In genomic region chr15:44662478-44663409, GRCh38 we compare ENCODE assay signal across 8 cellular contexts. TPM values are rescaled to one million over a fixed set of nuclear protein-coding genes. Genes with fewer than 3 reads are reported as not detected.
DNase-seq lines count a peak whose midpoint lies in the region; ATAC-seq and TF ChIP-seq lines count a peak whose summit lies in the region.

No MANE protein-coding gene starts in this region.

- H3K9me3 ChIP-seq in endocrine pancreas (ENCODE audit: control insufficient read depth, low read length) (no peaks in the 10 kb centered on the region), mononuclear cell (ENCODE audit: low read depth, low read length) (no peaks in the 10 kb centered on the region)

- no peak for TF ChIP-seq CTCF in AG04449 (IDR thresholded peaks at IDR 0.05; ENCODE audit: insufficient read depth, low read length, missing control alignments)

- peak overlapping the region; percentile 94 for H3K9ac ChIP-seq in endocrine pancreas (ENCODE audit: control insufficient read depth, insufficient read depth, low read length)

- no peaks in the 10 kb centered on the region for H3K4me1 ChIP-seq in endocrine pancreas (ENCODE audit: control insufficient read depth, insufficient read depth, low read length)
- peaks cover 51% of the 10 kb centered on the region for H3K4me1 ChIP-seq in mononuclear cell (ENCODE audit: insufficient read depth, low read length)

- ATAC-seq in GM18873 (IDR thresholded peaks at IDR 0.05; ENCODE audit: low FRiP score, unreplicated experiment) (peak; percentile 37), HG03175 (IDR thresholded peaks at IDR 0.05; ENCODE audit: unreplicated experiment) (peak; percentile 52)

- no peaks in the 10 kb centered on the region for H3K36me3 ChIP-seq in endocrine pancreas (ENCODE audit: control insufficient read depth, insufficient read depth, low read length)

- H3K4me3 ChIP-seq in AG04449 (ENCODE audit: low read depth, low read length) (peak overlapping the region; percentile 86), endocrine pancreas (ENCODE audit: control insufficient read depth, insufficient read depth, low read length) (peak overlapping the region; percentile 91), mononuclear cell (ENCODE audit: low read length) (peak overlapping the region; percentile 87)

- POLR2A ChIA-PET in AG04449 (lab: Yijun Ruan, JAX), result interaction anchor here (1.2 to 2.2 kb wide), 5 partner anchors 11 to 66 kb away, joined by 3 to 24 read pairs (median 8); partner anchors contain the start of genes B2M and PATL2

- CTCF ChIA-PET in AG04449 (lab: Yijun Ruan, JAX), result interaction anchor here (0.7 to 6.3 kb wide), 34 partner anchors 8 to 191 kb away, joined by 3 to 153 read pairs (median 5); partner anchors contain the start of genes B2M, PATL2 and TRIM69

- DNase-seq in AG04449 (ENCODE audit: low read depth, low spot score) (no peak), NCI-H774 (lab: John Stamatoyannopoulos, UW) (peak; percentile 52)
- DNase-seq in activated CD8-positive, alpha-beta memory T cell treated with anti-CD3 and anti-CD28 coated beads for 24 hours, result peak; percentile 89
- peak; percentile 58 to 75 for DNase-seq in stimulated activated CD8-positive, alpha-beta memory T cell treated with anti-CD3 and anti-CD28 coated beads, Interleukin-4, amount 100 ng/mL, for 1 hour (ENCODE audit: low read depth in 2 of 2, low spot score in 1 of 2)

- H3K27me3 ChIP-seq in endocrine pancreas (ENCODE audit: control insufficient read depth, insufficient read depth, low read length) (no peaks in the 10 kb centered on the region), mononuclear cell (ENCODE audit: insufficient read depth, low read length) (no peaks in the 10 kb centered on the region)

RNA-seq across cellular contexts. Expression of gene SPG11, which starts 0.7 kb away (rescaled TPM):
- 74.4 TPM for total RNA-seq in mononuclear cell

RNA-seq across cellular contexts. Expression of gene PATL2, which starts 48.4 kb away (rescaled TPM):
- 19.2 TPM for total RNA-seq in mononuclear cell

RNA-seq across cellular contexts. Expression of gene B2M, which starts 48.6 kb away (rescaled TPM):
- 20,832 TPM for total RNA-seq in mononuclear cell
